8 cellular contexts compared by ENCODE assay signal in the genomic region with DNA sequence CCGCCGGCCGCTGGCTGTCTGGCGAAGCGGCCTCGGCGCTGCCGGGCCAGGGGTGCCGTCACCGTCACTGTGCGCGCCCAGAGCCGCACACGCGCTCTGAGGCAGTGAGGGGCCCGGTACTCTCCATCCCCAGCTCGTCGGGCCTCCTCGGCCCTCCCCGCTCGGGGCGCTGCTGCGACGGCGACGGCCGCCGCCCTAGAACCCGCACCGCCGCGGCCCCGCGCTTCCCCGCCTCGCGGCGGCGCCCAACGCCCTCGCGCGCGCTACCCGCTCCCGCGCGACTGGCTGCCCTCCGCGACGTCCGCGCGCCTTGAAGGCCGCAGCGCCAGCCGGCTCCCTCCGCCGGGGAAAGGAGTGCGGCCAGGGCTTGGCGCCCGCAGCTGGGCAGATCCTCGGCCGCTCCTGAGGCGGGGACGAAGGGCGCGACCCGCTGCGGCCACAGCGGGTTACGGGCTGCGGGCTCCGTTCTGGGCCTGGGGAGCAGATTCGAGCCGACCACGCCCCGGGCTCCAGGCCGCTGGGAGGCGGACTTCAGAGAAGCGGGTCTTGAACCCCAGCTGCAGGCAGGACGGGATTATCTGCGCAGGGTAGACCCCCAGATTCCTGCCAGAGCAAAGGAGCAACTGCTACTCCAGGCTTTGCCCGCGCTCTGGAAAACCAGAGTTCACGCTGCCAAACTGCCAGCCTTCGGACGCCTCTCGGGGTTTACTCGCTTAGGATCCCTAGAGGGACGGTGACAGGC. TPM values are rescaled to one million over a fixed set of nuclear protein-coding genes. Genes with fewer than 3 reads are reported as not detected.
DNase-seq lines count a peak whose midpoint lies in the region; ATAC-seq and TF ChIP-seq lines count a peak whose summit lies in the region.

A gene (minus strand): TSS at position 283 of the 742 bp plus-strand sequence. CDS start 519 bp downstream, outside the sequence.

- peaks cover 14% of the 10 kb centered on the region for H3K27me3 Mint-ChIP-seq in endothelial cell (ENCODE audit: unreplicated experiment)

- peaks cover 5% of the 10 kb centered on the region for H3K4me1 Mint-ChIP-seq in endothelial cell (ENCODE audit: unreplicated experiment)

- TF ChIP-seq CTCF in C4-2B (conservative IDR thresholded peaks at IDR 0.05) (peak; percentile 52), endothelial cell (IDR thresholded peaks at IDR 0.05; ENCODE audit: unreplicated experiment) (no peak)

- ATAC-seq in GM19397 (IDR thresholded peaks at IDR 0.05; ENCODE audit: unreplicated experiment), result peak; percentile 57

- peaks cover 3% of the 10 kb centered on the region for H3K36me3 Mint-ChIP-seq in endothelial cell (ENCODE audit: low read depth, unreplicated experiment)

- no peaks in the 10 kb centered on the region for H3K9me3 Mint-ChIP-seq in endothelial cell (ENCODE audit: unreplicated experiment)

- no peak within 1 kb of the TSS for H3K27ac Mint-ChIP-seq in endothelial cell (ENCODE audit: unreplicated experiment)

- H3K4me3 Mint-ChIP-seq in endothelial cell (ENCODE audit: unreplicated experiment), result peak within 1 kb of the TSS; percentile 88

- peak within 1 kb of the TSS; percentile 80 for H3K27ac ChIP-seq in C4-2B

- DNase-seq in NCI-H1092 (lab: John Stamatoyannopoulos, UW) (peak; percentile 3), endothelial cell (ENCODE audit: low spot score) (peak; percentile 73), medulla oblongata (ENCODE audit: extremely low spot score) (peak; percentile 69), SIG-M5 treated with dmso at 0.1 percent for 504 hours (lab: John Stamatoyannopoulos, UW; ENCODE audit: unreplicated experiment) (no peak)
- peak; percentile 15 to 23 for DNase-seq in activated CD4-positive, alpha-beta T cell treated with anti-CD3 and anti-CD28 coated beads, Interleukin-2, amount 50 U/mL, for 4 hours
- peak; percentile 40 to 44 for DNase-seq in stimulated activated CD4-positive, alpha-beta T cell treated with anti-CD3 and anti-CD28 coated beads, Interleukin-4, amount 100 ng/mL, for 48 hours (ENCODE audit: low read depth in 2 of 2)

RNA-seq across cellular contexts. Expression of the gene that starts here (rescaled TPM):
- 15.7 TPM for total RNA-seq in endothelial cell (ENCODE audit: unreplicated experiment)
